27 cellular contexts compared by ENCODE assay signal in genomic region chr2:78411284-78411683, GRCh38.
"Had no signal": no experiment of that assay in that cellular context is flagged by ENCODE, and none has a peak within 500 bp of the region (broad histone marks: within the 10 kb centered on the region; RNA-seq: fewer than 3 reads in every experiment).

No MANE protein-coding gene starts in this region.

- H3K4me3 ChIP-seq: ascending aorta, breast epithelium, cardiac muscle cell, colonic mucosa, esophagus squamous epithelium had no signal

- H3K4me1 ChIP-seq: ascending aorta, breast epithelium, colonic mucosa, esophagus squamous epithelium had no signal

- DNase-seq: activated CD4-positive, alpha-beta memory T cell treated with anti-CD3 and anti-CD28 coated beads for 36 hours; activated CD4-positive, alpha-beta T cell treated with anti-CD3 and anti-CD28 coated beads for 36 hours; activated CD4-positive, alpha-beta T cell treated with anti-CD3 and anti-CD28 coated beads, Interleukin-2, amount 10 ng/mL, durations not matched to agents 24 days and 14 days; activated CD4-positive, CD25-positive, alpha-beta regulatory T cell; activated CD4-positive, CD25-positive, alpha-beta regulatory T cell treated with anti-CD3 and anti-CD28 coated beads, Interleukin-2, amount 50 U/mL, for 72 hours; activated CD8-positive, alpha-beta memory T cell treated with anti-CD3 and anti-CD28 coated beads, Interleukin-2, amount 50 U/mL, for 48 hours; activated CD8-positive, alpha-beta T cell treated with anti-CD3 and anti-CD28 coated beads, Interleukin-2, amount 10 ng/mL, durations not matched to agents 7 days and 5 days; activated gamma-delta T cell; activated naive CD4-positive, alpha-beta T cell; activated naive CD4-positive, alpha-beta T cell treated with anti-CD3 and anti-CD28 coated beads, Interleukin-2, amount 10 ng/mL, durations not matched to agents 7 days and 5 days; activated naive CD8-positive, alpha-beta T cell treated with anti-CD3 and anti-CD28 coated beads, Interleukin-2, amount 10 ng/mL, durations not matched to agents 7 days and 5 days; activated T-cell treated with anti-CD3 and anti-CD28 coated beads for 4 hours; activated T-cell treated with anti-CD3 and anti-CD28 coated beads, Interleukin-2, amount 50 U/mL, for 24 hours; activated T-cell treated with anti-CD3 and anti-CD28 coated beads, Interleukin-2, amount 50 U/mL, for 72 hours; central memory CD4-positive, alpha-beta T cell; cerebellar nuclear complex; colonic mucosa; effector CD8-positive, alpha-beta T cell; esophagus squamous epithelium; head of caudate nucleus; T-helper 2 cell had no signal

- H3K9me3 Mint-ChIP-seq: brain had no signal

- H3K36me3 Mint-ChIP-seq: activated CD4-positive, alpha-beta memory T cell treated with anti-CD3 and anti-CD28 coated beads for 36 hours; activated naive CD4-positive, alpha-beta T cell treated with anti-CD3 and anti-CD28 coated beads, Interleukin-2, amount 10 ng/mL, durations not matched to agents 7 days and 5 days; activated naive CD4-positive, alpha-beta T cell treated with anti-CD3 and anti-CD28 coated beads, Interleukin-2, amount 50 U/mL, for 72 hours; activated naive CD8-positive, alpha-beta T cell treated with anti-CD3 and anti-CD28 coated beads, Interleukin-2, amount 10 ng/mL, durations not matched to agents 7 days and 5 days; brain had no signal

- H3K4me1 Mint-ChIP-seq: activated CD4-positive, alpha-beta T cell treated with anti-CD3 and anti-CD28 coated beads for 36 hours; activated CD4-positive, alpha-beta T cell treated with anti-CD3 and anti-CD28 coated beads, Interleukin-2, amount 10 ng/mL, durations not matched to agents 24 days and 14 days; activated naive CD4-positive, alpha-beta T cell treated with anti-CD3 and anti-CD28 coated beads, Interleukin-2, amount 10 ng/mL, durations not matched to agents 7 days and 5 days; activated naive CD8-positive, alpha-beta T cell treated with anti-CD3 and anti-CD28 coated beads, Interleukin-2, amount 10 ng/mL, durations not matched to agents 7 days and 5 days had no signal

- H3K27me3 ChIP-seq: ascending aorta, breast epithelium, cardiac muscle cell, colonic mucosa, esophagus squamous epithelium had no signal

- H3K9me3 ChIP-seq: ascending aorta, esophagus squamous epithelium had no signal

- ATAC-seq: activated CD4-positive, alpha-beta T cell treated with anti-CD3 and anti-CD28 coated beads for 36 hours; activated CD8-positive, alpha-beta T cell treated with anti-CD3 and anti-CD28 coated beads, Interleukin-2, amount 10 ng/mL, durations not matched to agents 7 days and 5 days; activated naive CD4-positive, alpha-beta T cell treated with anti-CD3 and anti-CD28 coated beads, Interleukin-2, amount 50 U/mL, for 72 hours; activated T-cell treated with anti-CD3 and anti-CD28 coated beads, Interleukin-2, amount 50 U/mL, for 72 hours had no signal

- H3K27me3 Mint-ChIP-seq: activated CD4-positive, alpha-beta memory T cell treated with anti-CD3 and anti-CD28 coated beads for 36 hours; activated CD4-positive, alpha-beta T cell treated with anti-CD3 and anti-CD28 coated beads for 36 hours; activated CD4-positive, alpha-beta T cell treated with anti-CD3 and anti-CD28 coated beads, Interleukin-2, amount 10 ng/mL, durations not matched to agents 24 days and 14 days; activated naive CD4-positive, alpha-beta T cell treated with anti-CD3 and anti-CD28 coated beads, Interleukin-2, amount 10 ng/mL, durations not matched to agents 7 days and 5 days; activated naive CD8-positive, alpha-beta T cell treated with anti-CD3 and anti-CD28 coated beads, Interleukin-2, amount 10 ng/mL, durations not matched to agents 7 days and 5 days; activated T-cell treated with anti-CD3 and anti-CD28 coated beads, Interleukin-2, amount 50 U/mL, for 24 hours; brain had no signal

- H3K4me3 Mint-ChIP-seq: activated CD4-positive, alpha-beta memory T cell treated with anti-CD3 and anti-CD28 coated beads for 36 hours; activated CD4-positive, alpha-beta T cell treated with anti-CD3 and anti-CD28 coated beads for 36 hours; activated CD4-positive, alpha-beta T cell treated with anti-CD3 and anti-CD28 coated beads, Interleukin-2, amount 10 ng/mL, durations not matched to agents 24 days and 14 days; activated CD8-positive, alpha-beta T cell treated with anti-CD3 and anti-CD28 coated beads, Interleukin-2, amount 10 ng/mL, durations not matched to agents 7 days and 5 days; activated naive CD4-positive, alpha-beta T cell treated with anti-CD3 and anti-CD28 coated beads, Interleukin-2, amount 10 ng/mL, durations not matched to agents 7 days and 5 days; activated naive CD8-positive, alpha-beta T cell treated with anti-CD3 and anti-CD28 coated beads, Interleukin-2, amount 10 ng/mL, durations not matched to agents 7 days and 5 days; activated T-cell treated with anti-CD3 and anti-CD28 coated beads, Interleukin-2, amount 50 U/mL, for 24 hours; activated T-cell treated with anti-CD3 and anti-CD28 coated beads, Interleukin-2, amount 50 U/mL, for 72 hours; brain had no signal

- H3K27ac ChIP-seq: ascending aorta, breast epithelium, cardiac muscle cell, colonic mucosa, epithelial cell of prostate, esophagus squamous epithelium had no signal

- H3K27ac Mint-ChIP-seq: activated CD4-positive, alpha-beta memory T cell treated with anti-CD3 and anti-CD28 coated beads for 36 hours; activated CD4-positive, alpha-beta T cell treated with anti-CD3 and anti-CD28 coated beads for 36 hours; activated CD4-positive, alpha-beta T cell treated with anti-CD3 and anti-CD28 coated beads, Interleukin-2, amount 10 ng/mL, durations not matched to agents 24 days and 14 days; activated CD8-positive, alpha-beta T cell treated with anti-CD3 and anti-CD28 coated beads, Interleukin-2, amount 10 ng/mL, durations not matched to agents 7 days and 5 days; activated naive CD4-positive, alpha-beta T cell treated with anti-CD3 and anti-CD28 coated beads, Interleukin-2, amount 10 ng/mL, durations not matched to agents 7 days and 5 days; activated naive CD4-positive, alpha-beta T cell treated with anti-CD3 and anti-CD28 coated beads, Interleukin-2, amount 50 U/mL, for 72 hours; activated naive CD8-positive, alpha-beta T cell treated with anti-CD3 and anti-CD28 coated beads, Interleukin-2, amount 10 ng/mL, durations not matched to agents 7 days and 5 days; activated T-cell treated with anti-CD3 and anti-CD28 coated beads, Interleukin-2, amount 50 U/mL, for 24 hours; activated T-cell treated with anti-CD3 and anti-CD28 coated beads, Interleukin-2, amount 50 U/mL, for 72 hours; brain had no signal

- H3K36me3 ChIP-seq: ascending aorta, breast epithelium, cardiac muscle cell, colonic mucosa, esophagus squamous epithelium had no signal
